ENCODE assay signal across 15 cellular contexts in the genomic region with DNA sequence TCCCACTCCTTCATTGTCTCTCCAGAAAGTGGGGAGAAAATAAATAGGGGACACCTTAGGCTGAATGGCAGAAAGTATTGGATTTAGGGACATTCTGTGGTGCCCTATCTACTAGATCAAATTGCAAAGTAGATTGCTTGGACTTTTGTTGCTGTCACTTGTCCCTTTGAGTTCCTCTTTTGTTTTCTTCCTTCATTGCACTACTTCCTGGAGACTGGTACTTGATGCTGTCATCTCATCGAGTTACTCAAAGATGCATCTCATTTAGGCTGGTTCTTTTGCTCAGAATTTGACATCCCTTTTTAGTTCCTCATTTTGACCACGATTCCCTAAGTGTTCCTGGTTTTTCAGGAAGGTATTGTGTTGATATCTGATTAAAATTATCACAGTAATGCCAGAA.
"Had no signal": no experiment of that assay in that cellular context is flagged by ENCODE, and none has a peak within 500 bp of the region (broad histone marks: within the 10 kb centered on the region; RNA-seq: fewer than 3 reads in every experiment).

No MANE protein-coding gene starts in this region.

- H3K27me3 Mint-ChIP-seq: activated CD4-positive, alpha-beta T cell treated with anti-CD3 and anti-CD28 coated beads, Interleukin-2, amount 10 ng/mL, durations not matched to agents 24 days and 14 days; activated naive CD8-positive, alpha-beta T cell treated with anti-CD3 and anti-CD28 coated beads, Interleukin-2, amount 50 U/mL, for 24 hours had no signal

- H3K36me3 ChIP-seq: cardiac muscle cell, ovary, sigmoid colon, transverse colon had no signal

- H3K4me3 ChIP-seq: cardiac muscle cell, ovary, sigmoid colon, transverse colon had no signal

- DNase-seq: activated CD4-positive, alpha-beta T cell treated with anti-CD3 and anti-CD28 coated beads, Interleukin-2, amount 10 ng/mL, durations not matched to agents 24 days and 14 days; activated naive CD4-positive, alpha-beta T cell treated with Interleukin-2 at 50 U/mL for 16 hours; activated naive CD8-positive, alpha-beta T cell treated with anti-CD3 and anti-CD28 coated beads, Interleukin-2, amount 50 U/mL, for 24 hours; foreskin keratinocyte; head of caudate nucleus; left ventricle myocardium superior; mesendoderm; ovary; sigmoid colon; stimulated activated CD4-positive, alpha-beta T cell treated with anti-CD3 and anti-CD28 coated beads, Interleukin-2, amount 100 ng/mL, for 24 hours; stimulated activated naive CD4-positive, alpha-beta T cell; substantia nigra; transverse colon had no signal

- H3K4me1 Mint-ChIP-seq: activated CD4-positive, alpha-beta T cell treated with anti-CD3 and anti-CD28 coated beads, Interleukin-2, amount 10 ng/mL, durations not matched to agents 24 days and 14 days; activated naive CD8-positive, alpha-beta T cell treated with anti-CD3 and anti-CD28 coated beads, Interleukin-2, amount 50 U/mL, for 24 hours had no signal

- H3K4me1 ChIP-seq: foreskin keratinocyte, sigmoid colon, transverse colon had no signal

- H3K27ac ChIP-seq: cardiac muscle cell, foreskin keratinocyte, ovary, sigmoid colon, transverse colon had no signal

- H3K27me3 ChIP-seq: cardiac muscle cell, ovary, sigmoid colon, transverse colon had no signal

- H3K27ac Mint-ChIP-seq: activated CD4-positive, alpha-beta T cell treated with anti-CD3 and anti-CD28 coated beads, Interleukin-2, amount 10 ng/mL, durations not matched to agents 24 days and 14 days; activated naive CD8-positive, alpha-beta T cell treated with anti-CD3 and anti-CD28 coated beads, Interleukin-2, amount 50 U/mL, for 24 hours; activated T-helper 1 cell treated with anti-CD3 and anti-CD28 coated beads, Interleukin-12 subunit alpha, Interleukin-12 subunit beta, Interleukin-2, Interleukin-4 antibody, amounts not matched to agents 30 ng/mL and 10 ng/mL and 1 ng/mL, durations not matched to agents 14 hours and 24 hours and 36 hours had no signal

- H3K4me3 Mint-ChIP-seq: activated CD4-positive, alpha-beta T cell treated with anti-CD3 and anti-CD28 coated beads, Interleukin-2, amount 10 ng/mL, durations not matched to agents 24 days and 14 days; activated naive CD8-positive, alpha-beta T cell treated with anti-CD3 and anti-CD28 coated beads, Interleukin-2, amount 50 U/mL, for 24 hours; activated T-helper 1 cell treated with anti-CD3 and anti-CD28 coated beads, Interleukin-12 subunit alpha, Interleukin-12 subunit beta, Interleukin-2, Interleukin-4 antibody, amounts not matched to agents 30 ng/mL and 10 ng/mL and 1 ng/mL, durations not matched to agents 14 hours and 24 hours and 36 hours had no signal

- H3K9me3 Mint-ChIP-seq: activated CD4-positive, alpha-beta T cell treated with anti-CD3 and anti-CD28 coated beads, Interleukin-2, amount 10 ng/mL, durations not matched to agents 24 days and 14 days; activated naive CD8-positive, alpha-beta T cell treated with anti-CD3 and anti-CD28 coated beads, Interleukin-2, amount 50 U/mL, for 24 hours; activated T-helper 1 cell treated with anti-CD3 and anti-CD28 coated beads, Interleukin-12 subunit alpha, Interleukin-12 subunit beta, Interleukin-2, Interleukin-4 antibody, amounts not matched to agents 30 ng/mL and 10 ng/mL and 1 ng/mL, durations not matched to agents 14 hours and 24 hours and 36 hours had no signal

- ATAC-seq: activated naive CD8-positive, alpha-beta T cell treated with anti-CD3 and anti-CD28 coated beads, Interleukin-2, amount 50 U/mL, for 24 hours; foreskin keratinocyte; left ventricle myocardium superior had no signal

- H3K9me3 ChIP-seq: ovary, sigmoid colon, transverse colon had no signal
